Comparison of ENCODE assay signal across 1 cellular context in the genomic region with DNA sequence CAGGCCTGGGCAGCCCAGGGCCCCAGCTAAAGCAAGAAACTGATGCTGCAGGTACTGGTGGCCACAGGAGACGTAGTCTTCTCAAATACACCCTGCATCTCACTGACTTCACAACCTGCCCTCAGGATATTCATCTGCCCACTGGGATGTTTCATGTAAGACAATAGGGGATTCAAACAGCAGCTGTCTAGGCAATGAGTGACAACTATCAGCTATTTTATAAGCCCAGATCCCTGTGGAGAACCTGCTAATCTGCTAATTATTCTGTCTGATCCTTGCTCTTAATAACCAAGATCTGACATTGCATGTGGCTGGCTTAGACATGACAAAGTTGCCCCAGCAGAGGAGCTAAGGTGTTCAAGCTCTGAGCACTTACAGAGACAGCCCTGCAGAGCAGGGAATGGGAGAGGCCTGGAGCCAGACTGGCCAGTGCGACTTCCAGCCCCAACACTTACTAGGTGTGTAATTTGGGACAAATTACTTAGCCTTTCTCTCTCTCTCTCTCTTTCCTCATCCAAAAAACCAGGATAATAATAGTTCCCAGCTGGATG.
TF ChIP-seq lines count a peak whose summit lies in the region.

No MANE protein-coding gene starts in this region.

TF ChIP-seq in GM23338, 12 proteins besides CTCF, POLR2A, EP300 and RAD21 (continued from another document):
- TF ChIP-seq, protein P1, sequence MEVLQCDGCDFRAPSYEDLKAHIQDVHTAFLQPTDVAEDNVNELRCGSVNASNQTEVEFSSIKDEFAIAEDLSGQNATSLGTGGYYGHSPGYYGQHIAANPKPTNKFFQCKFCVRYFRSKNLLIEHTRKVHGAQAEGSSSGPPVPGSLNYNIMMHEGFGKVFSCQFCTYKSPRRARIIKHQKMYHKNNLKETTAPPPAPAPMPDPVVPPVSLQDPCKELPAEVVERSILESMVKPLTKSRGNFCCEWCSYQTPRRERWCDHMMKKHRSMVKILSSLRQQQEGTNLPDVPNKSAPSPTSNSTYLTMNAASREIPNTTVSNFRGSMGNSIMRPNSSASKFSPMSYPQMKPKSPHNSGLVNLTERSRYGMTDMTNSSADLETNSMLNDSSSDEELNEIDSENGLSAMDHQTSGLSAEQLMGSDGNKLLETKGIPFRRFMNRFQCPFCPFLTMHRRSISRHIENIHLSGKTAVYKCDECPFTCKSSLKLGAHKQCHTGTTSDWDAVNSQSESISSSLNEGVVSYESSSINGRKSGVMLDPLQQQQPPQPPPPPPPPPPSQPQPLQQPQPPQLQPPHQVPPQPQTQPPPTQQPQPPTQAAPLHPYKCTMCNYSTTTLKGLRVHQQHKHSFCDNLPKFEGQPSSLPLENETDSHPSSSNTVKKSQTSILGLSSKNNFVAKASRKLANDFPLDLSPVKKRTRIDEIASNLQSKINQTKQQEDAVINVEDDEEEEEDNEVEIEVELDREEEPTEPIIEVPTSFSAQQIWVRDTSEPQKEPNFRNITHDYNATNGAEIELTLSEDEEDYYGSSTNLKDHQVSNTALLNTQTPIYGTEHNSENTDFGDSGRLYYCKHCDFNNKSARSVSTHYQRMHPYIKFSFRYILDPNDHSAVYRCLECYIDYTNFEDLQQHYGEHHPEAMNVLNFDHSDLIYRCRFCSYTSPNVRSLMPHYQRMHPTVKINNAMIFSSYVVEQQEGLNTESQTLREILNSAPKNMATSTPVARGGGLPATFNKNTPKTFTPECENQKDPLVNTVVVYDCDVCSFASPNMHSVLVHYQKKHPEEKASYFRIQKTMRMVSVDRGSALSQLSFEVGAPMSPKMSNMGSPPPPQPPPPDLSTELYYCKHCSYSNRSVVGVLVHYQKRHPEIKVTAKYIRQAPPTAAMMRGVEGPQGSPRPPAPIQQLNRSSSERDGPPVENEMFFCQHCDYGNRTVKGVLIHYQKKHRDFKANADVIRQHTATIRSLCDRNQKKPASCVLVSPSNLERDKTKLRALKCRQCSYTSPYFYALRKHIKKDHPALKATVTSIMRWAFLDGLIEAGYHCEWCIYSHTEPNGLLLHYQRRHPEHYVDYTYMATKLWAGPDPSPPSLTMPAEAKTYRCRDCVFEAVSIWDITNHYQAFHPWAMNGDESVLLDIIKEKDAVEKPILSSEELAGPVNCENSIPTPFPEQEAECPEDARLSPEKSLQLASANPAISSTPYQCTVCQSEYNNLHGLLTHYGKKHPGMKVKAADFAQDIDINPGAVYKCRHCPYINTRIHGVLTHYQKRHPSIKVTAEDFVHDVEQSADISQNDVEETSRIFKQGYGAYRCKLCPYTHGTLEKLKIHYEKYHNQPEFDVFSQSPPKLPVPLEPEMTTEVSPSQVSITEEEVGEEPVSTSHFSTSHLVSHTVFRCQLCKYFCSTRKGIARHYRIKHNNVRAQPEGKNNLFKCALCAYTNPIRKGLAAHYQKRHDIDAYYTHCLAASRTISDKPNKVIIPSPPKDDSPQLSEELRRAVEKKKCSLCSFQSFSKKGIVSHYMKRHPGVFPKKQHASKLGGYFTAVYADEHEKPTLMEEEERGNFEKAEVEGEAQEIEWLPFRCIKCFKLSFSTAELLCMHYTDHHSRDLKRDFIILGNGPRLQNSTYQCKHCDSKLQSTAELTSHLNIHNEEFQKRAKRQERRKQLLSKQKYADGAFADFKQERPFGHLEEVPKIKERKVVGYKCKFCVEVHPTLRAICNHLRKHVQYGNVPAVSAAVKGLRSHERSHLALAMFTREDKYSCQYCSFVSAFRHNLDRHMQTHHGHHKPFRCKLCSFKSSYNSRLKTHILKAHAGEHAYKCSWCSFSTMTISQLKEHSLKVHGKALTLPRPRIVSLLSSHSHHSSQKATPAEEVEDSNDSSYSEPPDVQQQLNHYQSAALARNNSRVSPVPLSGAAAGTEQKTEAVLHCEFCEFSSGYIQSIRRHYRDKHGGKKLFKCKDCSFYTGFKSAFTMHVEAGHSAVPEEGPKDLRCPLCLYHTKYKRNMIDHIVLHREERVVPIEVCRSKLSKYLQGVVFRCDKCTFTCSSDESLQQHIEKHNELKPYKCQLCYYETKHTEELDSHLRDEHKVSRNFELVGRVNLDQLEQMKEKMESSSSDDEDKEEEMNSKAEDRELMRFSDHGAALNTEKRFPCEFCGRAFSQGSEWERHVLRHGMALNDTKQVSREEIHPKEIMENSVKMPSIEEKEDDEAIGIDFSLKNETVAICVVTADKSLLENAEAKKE (CRISPR knock-in tag; IDR thresholded peaks at IDR 0.05), result no peak
- TF ChIP-seq CREB1 (CRISPR knock-in tag; IDR thresholded peaks at IDR 0.05; ENCODE audit: low read depth) (no peak), STAT1 (IDR thresholded peaks at IDR 0.05; ENCODE audit: unreplicated experiment) (no peak), POLR2AphosphoS5 (IDR thresholded peaks at IDR 0.05; ENCODE audit: low read depth) (no peak), ZNF331 (CRISPR knock-in tag; IDR thresholded peaks at IDR 0.05; ENCODE audit: low read depth) (no peak)
